8 cellular contexts compared by ENCODE assay signal in the genomic region with DNA sequence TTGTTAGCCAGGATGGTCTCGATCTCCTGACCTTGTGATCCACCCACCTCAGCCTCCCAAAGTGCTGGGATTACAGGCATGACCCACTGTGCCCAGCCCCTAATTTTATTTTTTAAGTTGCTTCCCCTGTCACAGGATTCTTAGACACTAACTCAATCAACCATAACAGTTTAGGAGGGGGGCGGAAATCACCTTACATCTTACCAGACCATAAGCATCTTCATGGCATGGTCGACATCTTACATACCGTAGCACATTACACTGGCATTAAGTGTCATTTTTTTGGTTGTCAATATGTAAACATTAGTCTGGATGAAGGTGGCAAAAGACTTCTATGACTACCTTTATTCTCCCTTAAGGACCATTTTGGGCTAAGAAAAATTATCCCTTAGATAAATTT.
"Had no signal": no experiment of that assay in that cellular context is flagged by ENCODE, and none has a peak within 500 bp of the region (broad histone marks: within the 10 kb centered on the region; RNA-seq: fewer than 3 reads in every experiment).

No MANE protein-coding gene starts in this region.

- H3K27ac Mint-ChIP-seq: GM23338, H9, IgD-negative memory B cell had no signal

- H3K27me3 Mint-ChIP-seq: IgD-negative memory B cell had no signal

- H3K4me1 Mint-ChIP-seq: GM23338 had no signal

- H3K4me3 Mint-ChIP-seq: GM23338, H9, IgD-negative memory B cell had no signal

- ATAC-seq: GM23338 had no signal

- H2AFZ ChIP-seq: GM23338 had no signal

- DNase-seq: H9, HCEC 1CT, KBM-7 had no signal

- H3K4me3 ChIP-seq: GM23338 had no signal

- H3K4me2 ChIP-seq: GM23338 had no signal

- FAIRE-seq: H1, H54, HTR-8/SVneo had no signal
